ENCODE assay signal across 10 cellular contexts in the genomic region with DNA sequence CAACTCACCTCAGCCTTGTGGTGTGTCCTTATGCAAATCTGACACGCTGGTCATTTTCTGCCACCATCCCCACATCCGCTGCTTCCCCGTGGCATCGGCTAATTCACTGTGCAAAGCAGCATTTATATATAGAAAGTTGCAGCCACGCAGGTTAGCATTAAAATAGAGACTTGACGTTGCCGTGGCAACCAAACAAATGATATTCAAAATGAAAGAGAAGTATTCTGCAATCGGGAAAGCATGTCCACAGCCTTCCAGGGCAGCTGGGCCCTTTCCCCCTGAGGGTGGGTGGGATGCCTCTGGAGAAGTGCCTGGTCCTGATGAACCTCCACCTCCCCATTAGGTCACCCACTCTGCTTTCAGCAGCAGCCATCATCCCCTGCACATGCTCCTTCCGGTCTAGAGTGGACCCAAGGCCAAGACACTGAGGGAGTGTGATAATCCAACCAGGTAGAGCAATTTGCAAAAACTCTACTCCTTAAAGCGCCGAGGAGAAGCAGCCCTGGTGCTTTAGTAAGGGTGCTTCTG.
A peak's percentile ranks its signal among the peaks of the same experiment; 100 is the strongest.
DNase-seq lines count a peak whose midpoint lies in the region; ATAC-seq and TF ChIP-seq lines count a peak whose summit lies in the region.
"Had no signal": no experiment of that assay in that cellular context is flagged by ENCODE, and none has a peak within 500 bp of the region (broad histone marks: within the 10 kb centered on the region; RNA-seq: fewer than 3 reads in every experiment).

No MANE protein-coding gene starts in this region.

- H3K9me3 Mint-ChIP-seq in memory B cell = peaks cover 3% of the 10 kb centered on the region

- peak; percentile 87 for ATAC-seq in GM18502 (IDR thresholded peaks at IDR 0.05; ENCODE audit: poor library complexity, unreplicated experiment)
- peak; percentile 75 for ATAC-seq in GM21786 (IDR thresholded peaks at IDR 0.05; ENCODE audit: unreplicated experiment)
- ATAC-seq in memory B cell (ENCODE audit: low read depth) = peak; percentile 80

- H3K4me1 Mint-ChIP-seq in memory B cell = peaks cover 21% of the 10 kb centered on the region

- 32 to 35% methylated on average over 11 of the region's 11 CpGs for WGBS in lower leg skin, 2 donors

- H3K36me3 ChIP-seq in Karpas-422 (ENCODE audit: insufficient read depth, low read length) = no peaks in the 10 kb centered on the region; the same call in 1 of the 2 replicates
- H3K36me3 ChIP-seq: cardiac muscle cell had no signal

- H3K4me2 ChIP-seq in Karpas-422 (ENCODE audit: low read depth, low read length, poor library complexity, severe bottlenecking) = peak overlapping the region; percentile 74

- peak overlapping the region; percentile 86 for H3K27ac Mint-ChIP-seq in memory B cell

- TF ChIP-seq POLR2A in lower leg skin (IDR thresholded peaks at IDR 0.05) = no peak

- H3K4me1 ChIP-seq in Karpas-422 (ENCODE audit: low read length) = peaks cover 67% of the 10 kb centered on the region
- H3K4me1 ChIP-seq: parathyroid adenoma had no signal

- H3K79me2 ChIP-seq in Karpas-422 (ENCODE audit: low read length) = no peaks in the 10 kb centered on the region
- H3K79me2 ChIP-seq: parathyroid adenoma had no signal

- H3K36me3 Mint-ChIP-seq in memory B cell = peaks cover 2% of the 10 kb centered on the region

- H3K4me3 ChIP-seq in Karpas-422 (ENCODE audit: low read length) (peak overlapping the region; percentile 40), lower leg skin (ENCODE audit: low read depth, poor library complexity, severe bottlenecking) (no peak overlapping the region)
- H3K4me3 ChIP-seq: cardiac muscle cell had no signal

- peak overlapping the region; percentile 98 for H3K27ac ChIP-seq in Karpas-422 (ENCODE audit: low read length)
- H3K27ac ChIP-seq: cardiac muscle cell, parathyroid adenoma had no signal

- peak overlapping the region; percentile 16 for H3K4me3 Mint-ChIP-seq in memory B cell

- intact Hi-C loops in lower leg skin (cut with DNase I; ENCODE audit: low total_unique reads) = no loop called here

- no peaks in the 10 kb centered on the region for H4K20me1 ChIP-seq in Karpas-422 (ENCODE audit: insufficient read depth, low read depth, low read length)

- H3K9me2 ChIP-seq in Karpas-422 (replicated peaks; ENCODE audit: insufficient read depth, low read length) = no peaks in the 10 kb centered on the region

- H3K9ac ChIP-seq in Karpas-422 (ENCODE audit: low read length) = peak overlapping the region; percentile 77
- H3K9ac ChIP-seq: parathyroid adenoma had no signal

- H2AFZ ChIP-seq in Karpas-422 (ENCODE audit: low read length) = no peak overlapping the region
- H2AFZ ChIP-seq: parathyroid adenoma had no signal

- H3K9me3 ChIP-seq in Karpas-422 (ENCODE audit: low read length) = peaks cover 1% of the 10 kb centered on the region; the same call in 1 of the 2 replicates

- no peak for TF ChIP-seq CTCF in lower leg skin (IDR thresholded peaks at IDR 0.05)

- no peaks in the 10 kb centered on the region for H3K27me3 ChIP-seq in Karpas-422 (ENCODE audit: low read length)
- H3K27me3 ChIP-seq: cardiac muscle cell had no signal

- DNase-seq in Karpas-422 (peak; percentile 99), memory B cell (ENCODE audit: low spot score in 2 of 2) (peak; percentile 28 to 31), lower leg skin (ENCODE audit: low spot score in 2 of 2) (no peak), NCI-H2107 treated with DMSO at 0.1 percent for 48 hours (lab: John Stamatoyannopoulos, UW; ENCODE audit: unreplicated experiment) (no peak)
- no peak for DNase-seq in activated effector memory CD4-positive, alpha-beta T cell treated with anti-CD3 and anti-CD28 coated beads, Interleukin-2, amount 50 U/mL, for 16 hours
- no peak for DNase-seq in activated naive CD4-positive, alpha-beta T cell (lab: John Stamatoyannopoulos, UW)

- H3K27me3 Mint-ChIP-seq in memory B cell = peaks cover 4% of the 10 kb centered on the region

Comparison
In these comparisons a context has a peak if more than half of its experiments do, and no peak if none do; other contexts are left out.
1. DNase-seq: peak in Karpas-422 (single experiment) and memory B cell (2 of 2); none in lower leg skin (0 of 2), activated effector memory CD4-positive, alpha-beta T cell treated with anti-CD3 and anti-CD28 coated beads, Interleukin-2, amount 50 U/mL, for 16 hours (single experiment), NCI-H2107 treated with DMSO at 0.1 percent for 48 hours (single experiment) and activated naive CD4-positive, alpha-beta T cell (0 of 4).
2. Peak in every context shown above with its lines, with median percentiles within 50 percentile points of each other: ATAC-seq.